Comparison of ENCODE assay signal across 18 cellular contexts in the genomic region with DNA sequence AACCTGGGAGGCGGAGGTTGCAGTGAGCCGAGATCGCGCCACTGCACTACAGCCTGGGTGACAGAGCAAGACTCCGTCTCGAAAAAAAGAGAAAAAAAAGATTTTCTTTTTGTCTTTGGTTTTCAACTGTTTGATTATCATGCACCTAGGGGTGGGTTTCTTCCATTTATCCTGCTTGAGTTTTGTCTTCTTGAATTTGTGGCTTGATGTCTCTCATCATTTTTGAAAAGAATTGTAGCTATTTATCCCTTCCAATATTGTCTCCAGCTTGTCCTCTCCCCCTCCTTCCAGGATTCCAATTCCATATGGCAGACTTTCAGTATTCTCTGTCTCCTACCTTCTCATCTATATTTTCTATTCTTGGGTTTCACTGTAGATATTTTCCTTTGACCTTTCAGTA. TPM values are rescaled to one million over a fixed set of nuclear protein-coding genes. Genes with fewer than 3 reads are reported as not detected.
A peak's percentile ranks its signal among the peaks of the same experiment; 100 is the strongest.
DNase-seq lines count a peak whose midpoint lies in the region; ATAC-seq and TF ChIP-seq lines count a peak whose summit lies in the region.
"Had no signal": no experiment of that assay in that cellular context is flagged by ENCODE, and none has a peak within 500 bp of the region (broad histone marks: within the 10 kb centered on the region; RNA-seq: fewer than 3 reads in every experiment).

No MANE protein-coding gene starts in this region.

- H3K4me3 Mint-ChIP-seq in MCF 10A (ENCODE audit: unreplicated experiment) (no peak overlapping the region), osteocyte (ENCODE audit: unreplicated experiment) (no peak overlapping the region)
- H3K4me3 Mint-ChIP-seq: B cell; CD4-positive, alpha-beta memory T cell; GM23338; H9 had no signal

- no peaks in the 10 kb centered on the region for H3K9me3 Mint-ChIP-seq in MCF 10A (ENCODE audit: unreplicated experiment)
- H3K9me3 Mint-ChIP-seq in osteocyte (ENCODE audit: unreplicated experiment), result no peaks in the 10 kb centered on the region
- H3K9me3 Mint-ChIP-seq: CD4-positive, alpha-beta memory T cell; GM23338; H9 had no signal

- H3K36me3 ChIP-seq in breast epithelium (no peaks in the 10 kb centered on the region), RWPE2 (ENCODE audit: low read depth) (peaks cover 7% of the 10 kb centered on the region; the same call in 1 of the 2 replicates)

- H3K36me3 Mint-ChIP-seq in MCF 10A (ENCODE audit: insufficient read depth, unreplicated experiment) (peaks cover 26% of the 10 kb centered on the region), osteocyte (ENCODE audit: unreplicated experiment) (peaks cover 16% of the 10 kb centered on the region)
- H3K36me3 Mint-ChIP-seq: CD4-positive, alpha-beta memory T cell had no signal

- BruUV-seq in MCF 10A (replicated peaks; lab: Mats Ljungman, UMichigan), result no TSS peak

- CTCF ChIA-PET in MCF 10A (lab: Yijun Ruan, JAX), result interaction anchor here (1.1 to 1.9 kb wide), 4 partner anchors 8 to 411 kb away, joined by 3 to 9 read pairs (median 6); a partner anchor contains a TSS

- TF ChIP-seq CTCF in MCF 10A (IDR thresholded peaks at IDR 0.05; ENCODE audit: unreplicated experiment) (no peak), breast epithelium (IDR thresholded peaks at IDR 0.05) (no peak), RWPE2 (IDR thresholded peaks at IDR 0.05; ENCODE audit: poor library complexity, severe bottlenecking) (no peak), osteocyte (IDR thresholded peaks at IDR 0.05) (no peak)

- H3K9me3 ChIP-seq in breast epithelium, result no peaks in the 10 kb centered on the region
- no peaks in the 10 kb centered on the region for H3K9me3 ChIP-seq in RWPE2 (ENCODE audit: severe bottlenecking)

- no peak for TF ChIP-seq POLR2A in breast epithelium (IDR thresholded peaks at IDR 0.05)

- H3K4me3 ChIP-seq in breast epithelium, result no peak overlapping the region
- H3K4me3 ChIP-seq in RWPE2 (ENCODE audit: severe bottlenecking), result no peak overlapping the region
- H3K4me3 ChIP-seq: GM12878, GM23338, K562 had no signal

- H3K27ac ChIP-seq in breast epithelium (no peak overlapping the region), RWPE2 (ENCODE audit: poor library complexity, severe bottlenecking) (peak overlapping the region; percentile 30)
- H3K27ac ChIP-seq: HL-60 had no signal

- H3K27me3 Mint-ChIP-seq in MCF 10A (ENCODE audit: insufficient read depth, unreplicated experiment) (no peaks in the 10 kb centered on the region), osteocyte (ENCODE audit: unreplicated experiment) (no peaks in the 10 kb centered on the region)

- H3K4me1 Mint-ChIP-seq in MCF 10A (ENCODE audit: insufficient read depth, unreplicated experiment) (peaks cover 14% of the 10 kb centered on the region), osteocyte (ENCODE audit: unreplicated experiment) (peaks cover 12% of the 10 kb centered on the region)
- H3K4me1 Mint-ChIP-seq: B cell; CD4-positive, alpha-beta memory T cell; GM23338; H9 had no signal

- no peaks in the 10 kb centered on the region for H3K4me1 ChIP-seq in breast epithelium
- H3K4me1 ChIP-seq in RWPE2 (ENCODE audit: insufficient read depth, poor library complexity, severe bottlenecking), result peaks cover 9% of the 10 kb centered on the region

- no peaks in the 10 kb centered on the region for H3K27me3 ChIP-seq in breast epithelium
- no peaks in the 10 kb centered on the region for H3K27me3 ChIP-seq in RWPE2 (ENCODE audit: insufficient read depth, poor library complexity, severe bottlenecking)

- intact Hi-C loops in MCF 10A (cut with micrococcal nuclease) (no loop called here), breast epithelium (cut with DNase I; ENCODE audit: low total_unique reads) (loop anchor here (5.0 kb wide), 1 partner anchor 92 kb away; no protein-coding TSS in a partner anchor)

- H3K27ac Mint-ChIP-seq in MCF 10A (ENCODE audit: low read depth, unreplicated experiment) (peak overlapping the region; percentile 64), osteocyte (ENCODE audit: unreplicated experiment) (peak overlapping the region; percentile 20)
- H3K27ac Mint-ChIP-seq: B cell; CD4-positive, alpha-beta memory T cell; GM23338; H9 had no signal

- POLR2A ChIA-PET in MCF 10A (lab: Yijun Ruan, JAX), result interaction anchor here (0.7 to 1.4 kb wide), 5 partner anchors 8 to 27 kb away, joined by 3 to 13 read pairs (median 3); a partner anchor contains a TSS

- no peak for DNase-seq in MCF 10A (ENCODE audit: unreplicated experiment)
- no peak for DNase-seq in breast epithelium (ENCODE audit: low spot score in 2 of 2)
- DNase-seq in RWPE2 (ENCODE audit: low spot score), result no peak
- DNase-seq in osteocyte (ENCODE audit: extremely low spot score, unreplicated experiment), result no peak
- DNase-seq in SHP77 (lab: John Stamatoyannopoulos, UW), result no peak
- no peak for DNase-seq in NCI-H226
- DNase-seq: 8988T; C1 segment of cervical spinal cord; CD4-positive, alpha-beta memory T cell; DMS79; H9 had no signal

- ATAC-seq in RWPE2 (ENCODE audit: low read depth) (no peak), GM18498 (IDR thresholded peaks at IDR 0.05; ENCODE audit: unreplicated experiment) (no peak)
- ATAC-seq: GM12878, GM23338, K562 had no signal

RNA-seq across cellular contexts. Expression of a gene that starts 7.8 kb away (rescaled TPM):
- total RNA-seq in MCF 10A (2022) (30.4 and 33.0 TPM in 2 replicates), breast epithelium (10 to 100 TPM; 14.4 to 29.2 (median 28.4) TPM), osteocyte (15.8 and 16.5 TPM in 2 replicates)

RNA-seq across cellular contexts. Expression of a gene that starts 23.6 kb away (rescaled TPM):
- total RNA-seq in MCF 10A (2022), result 14.5 and 18.2 TPM in 2 replicates
- 10 to 100 TPM; 21.4 to 39.0 (median 22.7) TPM for total RNA-seq in breast epithelium
- 33.9 and 37.1 TPM in 2 replicates for total RNA-seq in osteocyte

RNA-seq across cellular contexts. Expression of a gene that starts 32.2 kb away (rescaled TPM):
- total RNA-seq in MCF 10A (2022) (not detected in 2 replicates), breast epithelium (100 to 1,000 TPM in 2 of 3 donors, 10 to 100 TPM in 1; 45.5 to 186 (median 116) TPM), osteocyte (73.4 and 85.8 TPM in 2 replicates)
- total RNA-seq: B cell; CD4-positive, alpha-beta memory T cell; G401 had no signal

RNA-seq across cellular contexts. Expression of a gene that starts 56.3 kb away (rescaled TPM):
- total RNA-seq in MCF 10A (2022) (0.25 TPM in 1 of 2 replicates, not detected in the other), breast epithelium (1 to 10 TPM in 2 of 3 donors, under 1 TPM in 1; 0.96 to 2.9 (median 2.3) TPM), osteocyte (0.39 and 0.89 TPM in 2 replicates)
- total RNA-seq: G401, GM12878 had no signal

Comparison
In these comparisons a context has a peak if more than half of its experiments do, and no peak if none do; other contexts are left out.
1. RNA of a gene that starts 32.2 kb away (total RNA-seq): 45.5 to 186 TPM in breast epithelium and 73.4 to 85.8 TPM in osteocyte; not detected in MCF 10A; every median in the first group is over 10 times any median in the second.